ENCODE assay signal across 15 cellular contexts in genomic region chr6:134324766-134325165, GRCh38. TPM values are rescaled to one million over a fixed set of nuclear protein-coding genes. Genes with fewer than 3 reads are reported as not detected.
A peak's percentile ranks its signal among the peaks of the same experiment; 100 is the strongest.
DNase-seq lines count a peak whose midpoint lies in the region.
"Had no signal": no experiment of that assay in that cellular context is flagged by ENCODE, and none has a peak within 500 bp of the region (broad histone marks: within the 10 kb centered on the region; RNA-seq: fewer than 3 reads in every experiment).

No MANE protein-coding gene starts in this region.

- DNase-seq in NCI-H146 (lab: John Stamatoyannopoulos, UW) (peak; percentile 74), midbrain (lab: John Stamatoyannopoulos, UW) (peak; percentile 36), mesenteric fat pad (ENCODE audit: low spot score) (no peak), pons (ENCODE audit: low spot score) (no peak), occipital lobe (lab: John Stamatoyannopoulos, UW) (no peak)
- no peak for DNase-seq in effector CD4-positive, alpha-beta T cell
- DNase-seq: 8988T; CD4-positive, alpha-beta memory T cell; DMS153; DMS79; GDM1 had no signal

- H3K27ac ChIP-seq in cingulate gyrus (ENCODE audit: low read depth, low read length) (peak overlapping the region; percentile 35), temporal lobe (ENCODE audit: low read depth, low read length) (peak overlapping the region; percentile 33)
- H3K27ac ChIP-seq: BLaER1, HL-60 had no signal

RNA-seq across cellular contexts. Expression of gene SGK1, which starts 6.9 kb away (rescaled TPM):
- total RNA-seq in temporal lobe (30.5 TPM), mesenteric fat pad (265 TPM), occipital lobe (75.5 TPM)

Comparison
In these comparisons a context has a peak if more than half of its experiments do, and no peak if none do; other contexts are left out.
1. DNase-seq: peak in NCI-H146 (single experiment) and midbrain (single experiment); none in mesenteric fat pad (single experiment), effector CD4-positive, alpha-beta T cell (single experiment), pons (single experiment) and occipital lobe (single experiment).